Comparison of ENCODE assay signal across 9 cellular contexts in the genomic region with DNA sequence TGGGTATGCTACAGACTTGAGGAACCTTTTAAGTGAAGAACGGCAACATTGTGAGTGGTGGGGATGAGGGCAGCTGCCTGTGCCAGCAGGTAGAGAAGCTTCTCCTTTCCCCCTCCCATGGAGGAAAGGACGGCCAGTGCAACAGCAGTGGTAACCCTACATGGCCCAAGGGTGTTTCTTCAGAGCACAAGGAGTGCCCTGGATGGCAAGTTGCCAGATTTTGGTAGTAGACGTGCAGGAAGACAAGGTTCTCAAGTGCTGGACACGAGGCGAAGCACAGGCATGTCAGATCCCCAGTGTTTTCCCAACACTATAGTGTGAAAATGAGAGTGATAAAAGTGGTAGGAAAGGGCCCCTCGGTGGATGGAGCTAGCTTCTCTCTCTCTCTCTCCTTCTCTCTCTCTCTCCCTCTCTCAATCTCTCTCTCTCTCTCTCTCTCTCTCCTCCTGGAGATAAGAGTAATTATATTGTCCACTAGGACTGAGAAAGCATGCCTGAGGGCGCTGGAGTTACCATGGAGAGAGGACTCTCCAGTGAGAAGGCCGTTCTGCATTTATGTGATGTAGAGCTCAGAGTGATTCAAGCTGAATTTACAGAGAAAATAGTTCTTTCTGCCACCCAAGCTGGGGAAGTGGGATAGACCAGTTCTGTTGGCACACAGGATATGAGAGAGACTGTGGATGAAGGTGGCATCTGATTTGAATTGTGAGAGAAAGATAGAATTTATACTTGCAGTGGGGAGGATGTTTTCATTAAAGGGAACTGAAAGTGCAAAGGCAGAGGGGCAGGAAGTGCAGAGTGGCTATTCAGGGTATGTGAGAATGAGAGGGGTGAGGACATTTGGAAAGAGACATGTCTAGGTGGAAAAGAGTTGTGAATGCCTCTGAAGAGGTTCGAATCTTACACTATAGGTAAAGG. TPM values are rescaled to one million over a fixed set of nuclear protein-coding genes. Genes with fewer than 3 reads are reported as not detected.
DNase-seq lines count a peak whose midpoint lies in the region; ATAC-seq and TF ChIP-seq lines count a peak whose summit lies in the region.
"Had no signal": no experiment of that assay in that cellular context is flagged by ENCODE, and none has a peak within 500 bp of the region (broad histone marks: within the 10 kb centered on the region; RNA-seq: fewer than 3 reads in every experiment).

No MANE protein-coding gene starts in this region.

- ATAC-seq in GM21447 (IDR thresholded peaks at IDR 0.05; ENCODE audit: unreplicated experiment) (peak; percentile 100), HG03521 (IDR thresholded peaks at IDR 0.05; ENCODE audit: unreplicated experiment) (peak; percentile 98), heart left ventricle (no peak)

- peaks cover 0 to 9% (median 0%) of the 10 kb centered on the region in 9 donors for H3K27me3 ChIP-seq in heart left ventricle

- H3K27ac ChIP-seq in heart left ventricle, result no peak overlapping the region

- no peaks in the 10 kb centered on the region for H3K36me3 ChIP-seq in heart left ventricle

- H3K4me3 ChIP-seq in choroid plexus epithelial cell (ENCODE audit: low read depth, low read length), result no peak overlapping the region
- H3K4me3 ChIP-seq in heart left ventricle, result no peak overlapping the region

- H3K4me1 ChIP-seq in heart left ventricle, result no peaks in the 10 kb centered on the region

- peak; percentile 41 for DNase-seq in GM10266 (ENCODE audit: extremely low spot score)
- DNase-seq in choroid plexus epithelial cell (ENCODE audit: low read depth), result peak; percentile 48
- no peak for DNase-seq in NCI-H2107 (lab: John Stamatoyannopoulos, UW)
- no peak for DNase-seq in erythroblast (lab: John Stamatoyannopoulos, UW)
- DNase-seq in heart left ventricle, result no peak
- DNase-seq in GF-D8 (lab: John Stamatoyannopoulos, UW), result no peak

- intact Hi-C loops in heart left ventricle (cut with DNase I), result no loop called here

- TF ChIP-seq POLR2A in erythroblast (IDR thresholded peaks at IDR 0.05; ENCODE audit: low read length), result no peak
- no peak for TF ChIP-seq POLR2A in heart left ventricle (IDR thresholded peaks at IDR 0.05)

- 51 to 61% (median 57%) methylated on average over 9 of the region's 9 CpGs for WGBS in heart left ventricle, 4 donors

- no peaks in the 10 kb centered on the region for H3K9me3 ChIP-seq in heart left ventricle

- TF ChIP-seq CTCF in GM10266 (IDR thresholded peaks at IDR 0.05; ENCODE audit: control insufficient read depth, insufficient read depth, low read depth, missing control alignments), result no peak
- no peak for TF ChIP-seq CTCF in choroid plexus epithelial cell (conservative IDR thresholded peaks at IDR 0.05; ENCODE audit: low read depth, low read length)
- TF ChIP-seq CTCF in heart left ventricle (IDR thresholded peaks at IDR 0.05), result no peak

RNA-seq across cellular contexts. Expression of a gene that starts 25.6 kb away (rescaled TPM):
- under 1 TPM in 8 of 9 donors, not detected in 1; 0.09 to 0.29 (median 0.15) TPM for total RNA-seq in heart left ventricle
- under 1 TPM; 0.06 to 0.23 TPM for polyA plus RNA-seq in heart left ventricle
- polyA plus RNA-seq: keratinocyte had no signal

Comparison
In these comparisons a context has a peak if more than half of its experiments do, and no peak if none do; other contexts are left out.
1. DNase-seq: peak in GM10266 (single experiment) and choroid plexus epithelial cell (single experiment); none in NCI-H2107 (single experiment), erythroblast (0 of 2), heart left ventricle (0 of 5) and GF-D8 (single experiment).
2. ATAC-seq: peak in GM21447 (single experiment) and HG03521 (single experiment); none in heart left ventricle (0 of 4).